Comparison of ENCODE assay signal across 29 cellular contexts in the genomic region with DNA sequence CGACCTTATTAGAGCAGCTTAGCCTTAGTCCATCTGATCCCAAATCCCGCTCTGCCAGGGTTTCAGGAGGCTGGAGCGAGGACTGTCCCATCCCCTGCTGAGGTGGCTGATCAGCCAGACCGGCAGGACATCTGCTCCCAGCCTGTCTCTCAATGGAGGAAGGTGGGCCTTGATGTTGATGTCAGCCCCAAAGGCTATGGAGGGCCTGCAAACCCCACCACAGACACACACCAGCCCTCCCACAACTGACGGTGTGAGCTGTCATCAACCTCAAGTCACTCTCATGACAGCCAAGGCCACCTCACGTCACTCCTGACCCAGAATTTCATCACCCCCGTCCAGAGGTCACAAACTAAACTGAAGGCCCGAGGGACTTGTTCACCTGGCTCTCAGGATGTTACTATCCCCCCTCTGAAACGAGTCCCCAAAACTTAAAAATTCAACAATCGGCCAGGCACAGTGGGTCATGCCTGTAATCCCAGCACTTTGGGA. TPM values are rescaled to one million over a fixed set of nuclear protein-coding genes. Genes with fewer than 3 reads are reported as not detected.
DNase-seq lines count a peak whose midpoint lies in the region; ATAC-seq, FAIRE-seq and TF ChIP-seq lines count a peak whose summit lies in the region.
"Had no signal": no experiment of that assay in that cellular context is flagged by ENCODE, and none has a peak within 500 bp of the region (broad histone marks: within the 10 kb centered on the region; RNA-seq: fewer than 3 reads in every experiment).

No MANE protein-coding gene starts in this region.

- POLR2A ChIA-PET in K562 (lab: Yijun Ruan, JAX) = no interaction called here

- H3K4me2 ChIP-seq in K562 (ENCODE audit: insufficient read depth, low read length) (no peak overlapping the region), mesendoderm (ENCODE audit: low read length) (no peak overlapping the region)

- no peak overlapping the region for H3K23ac ChIP-seq in mesendoderm (ENCODE audit: low read length)

- H3K27me3 Mint-ChIP-seq in stimulated activated naive CD8-positive, alpha-beta T cell treated with anti-CD3 and anti-CD28 coated beads, Interleukin-15, amount 100 ng/mL, for 72 hours = no peaks in the 10 kb centered on the region

- H2AFZ ChIP-seq in K562 (ENCODE audit: low read depth, low read length) = no peak overlapping the region

- FAIRE-seq in K562 (lab: Jason Lieb, UNC) = no peak
- FAIRE-seq: keratinocyte, RCC 7860, urothelium cell line had no signal

- no peak for TF ChIP-seq EP300 in K562 (IDR thresholded peaks at IDR 0.05; ENCODE audit: low read length)

- BruUV-seq in K562 (replicated peaks; lab: Mats Ljungman, UMichigan) = no TSS peak

- H3K36me3 ChIP-seq in K562 (ENCODE audit: control insufficient read depth, insufficient read depth, low read length) (no peaks in the 10 kb centered on the region), mesendoderm (ENCODE audit: control insufficient read depth, insufficient read depth, low read length) (no peaks in the 10 kb centered on the region)
- H3K36me3 ChIP-seq: BLaER1 treated with 17β-estradiol and CSF1 and Interleukin-3, amounts not matched to agents 10 nM and 100 nM; breast epithelium; HAP-1; ovary had no signal

- no peak overlapping the region; a peak in 1 of 4 replicates for H3K9ac ChIP-seq in K562 (ENCODE audit: insufficient read depth in 1 of 2, low read depth in 2 of 2, low read length in 2 of 2)
- no peak overlapping the region for H3K9ac ChIP-seq in mesendoderm (ENCODE audit: low read length)
- H3K9ac ChIP-seq: BLaER1 treated with 17β-estradiol and CSF1 and Interleukin-3, amounts not matched to agents 10 nM and 100 nM had no signal

- H2AK5ac ChIP-seq in mesendoderm (ENCODE audit: low read length) = no peak overlapping the region

- 51% methylated on average over 10 of the region's 10 CpGs for WGBS in K562 (ENCODE audit: insufficient coverage, low coverage, missing lambda C conversion rate)
- no CpG with 5 or more reads among the region's 10 CpGs for WGBS in mesendoderm (ENCODE audit: extremely low coverage, insufficient coverage, low lambda C conversion rate)

- no peak overlapping the region for H2BK5ac ChIP-seq in mesendoderm (ENCODE audit: low read length)

- peaks cover 15% of the 10 kb centered on the region for H3K4me1 Mint-ChIP-seq in stimulated activated naive CD8-positive, alpha-beta T cell treated with anti-CD3 and anti-CD28 coated beads, Interleukin-15, amount 100 ng/mL, for 72 hours

- H3K4me1 ChIP-seq in K562 (replicated peaks in 1 of 2; ENCODE audit: control insufficient read depth in 2 of 2, insufficient read depth in 2 of 2, low read length in 2 of 2) (no peaks in the 10 kb centered on the region; a peak in 1 of 5 replicates), mesendoderm (ENCODE audit: control insufficient read depth, low read depth, low read length) (no peaks in the 10 kb centered on the region)
- H3K4me1 ChIP-seq: breast epithelium, HAP-1 had no signal

- H3K27ac ChIP-seq in K562 (ENCODE audit: extremely low read depth, low read depth, low read length) = no peak overlapping the region
- H3K27ac ChIP-seq in mesendoderm (ENCODE audit: low read depth, low read length) = no peak overlapping the region
- H3K27ac ChIP-seq: BLaER1 treated with 17β-estradiol and CSF1 and Interleukin-3, amounts not matched to agents 10 nM and 100 nM; coronary artery; ovary; SJSA1 had no signal

- TF ChIP-seq CTCF in K562 (IDR thresholded peaks at IDR 0.05 in 2 of 3, conservative IDR thresholded peaks at IDR 0.05 in 1 of 3; ENCODE audit: insufficient read depth in 2 of 3, low read depth in 1 of 3, low read length in 3 of 3) = no peak

- H4K8ac ChIP-seq in mesendoderm (ENCODE audit: low read depth, low read length) = no peak overlapping the region

- intact Hi-C loops in K562 (cut with micrococcal nuclease) = no loop called here

- no peak overlapping the region for H4K5ac ChIP-seq in mesendoderm (ENCODE audit: low read length)

- H3K27me3 ChIP-seq in K562 (ENCODE audit: control insufficient read depth in 2 of 2, insufficient read depth in 2 of 2, low read length in 2 of 2) (no peaks in the 10 kb centered on the region), mesendoderm (ENCODE audit: insufficient read depth, low read length, poor library complexity) (no peaks in the 10 kb centered on the region)
- H3K27me3 ChIP-seq: breast epithelium, ovary, SJSA1 had no signal

- no peak for DNase-seq in stimulated activated naive CD8-positive, alpha-beta T cell treated with anti-CD3 and anti-CD28 coated beads, Interleukin-15, Interleukin-2, amounts not matched to agents 100 U/mL and 50 U/mL, for 24 hours
- no peak for DNase-seq in stimulated activated naive CD8-positive, alpha-beta T cell treated with anti-CD3 and anti-CD28 coated beads, Interleukin-15, amount 100 ng/mL, for 72 hours
- DNase-seq in K562 (ENCODE audit: extremely low read depth in 1 of 4, low spot score in 3 of 4) (no peak), mesendoderm (no peak), DMS79 (lab: John Stamatoyannopoulos, UW) (no peak), NCI-H2196 treated with DMSO at 0.1 percent for 48 hours (lab: John Stamatoyannopoulos, UW; ENCODE audit: unreplicated experiment) (no peak), activated T-cell treated with anti-CD3 and anti-CD28 coated beads for 4 hours (no peak)
- DNase-seq: ACHN; activated CD4-positive, alpha-beta T cell treated with anti-CD3 and anti-CD28 coated beads, Interleukin-2, amount 50 U/mL, for 4 hours; activated CD8-positive, alpha-beta memory T cell treated with anti-CD3 and anti-CD28 coated beads, Interleukin-2, amount 50 U/mL, for 48 hours; DMS153; GF-D8; MV-4-11; NCI-H187; NCI-H345; NCI-H774; ovary; stimulated activated CD4-positive, alpha-beta T cell treated with anti-CD3 and anti-CD28 coated beads, Interleukin-15, amount 100 ng/mL, for 24 hours had no signal

- H3K9me3 Mint-ChIP-seq in stimulated activated naive CD8-positive, alpha-beta T cell treated with anti-CD3 and anti-CD28 coated beads, Interleukin-15, amount 100 ng/mL, for 72 hours = no peaks in the 10 kb centered on the region
- H3K9me3 Mint-ChIP-seq: T-helper 1 cell treated with Interleukin-12 subunit alpha and Interleukin-12 subunit beta and Interleukin-4 antibody, amounts not matched to agents 30 μg/mL and 1 μg/mL, for 36 hours had no signal

- no peak overlapping the region for H3K18ac ChIP-seq in mesendoderm (ENCODE audit: low read length)

- CTCF ChIA-PET in K562 (lab: Yijun Ruan, JAX; ENCODE audit: low intra/inter-chr PET ratio) = no interaction called here

- H3K9me1 ChIP-seq in K562 (ENCODE audit: control insufficient read depth, insufficient read depth, low read length) = no peaks in the 10 kb centered on the region

- H2BK15ac ChIP-seq in mesendoderm (replicated peaks; ENCODE audit: low read depth) = no peak overlapping the region

- in situ Hi-C loops in K562 (cut with MboI) = no loop called here

- H4K20me1 ChIP-seq in K562 (replicated peaks; ENCODE audit: control insufficient read depth, insufficient read depth, low read length) = no peaks in the 10 kb centered on the region

- H3K4me3 ChIP-seq in K562 (no peak overlapping the region), mesendoderm (ENCODE audit: low read length) (no peak overlapping the region)
- H3K4me3 ChIP-seq: BLaER1 treated with 17β-estradiol and CSF1 and Interleukin-3, amounts not matched to agents 10 nM and 100 nM; breast epithelium; coronary artery; HAP-1; ovary; SJSA1 had no signal

- no peaks in the 10 kb centered on the region for H3K9me3 ChIP-seq in K562 (replicated peaks; ENCODE audit: control insufficient read depth, insufficient read depth, low read depth, low read length)
- H3K9me3 ChIP-seq: breast epithelium, HAP-1, ovary, SJSA1 had no signal

- ATAC-seq in stimulated activated naive CD8-positive, alpha-beta T cell treated with anti-CD3 and anti-CD28 coated beads, Interleukin-15, Interleukin-2, amounts not matched to agents 100 U/mL and 50 U/mL, for 24 hours = peak; percentile 36
- ATAC-seq in stimulated activated naive CD8-positive, alpha-beta T cell treated with anti-CD3 and anti-CD28 coated beads, Interleukin-15, amount 100 ng/mL, for 72 hours = no peak
- no peak; the same call in 1 of the 3 replicates for ATAC-seq in K562
- ATAC-seq in activated CD4-positive, CD25-positive, alpha-beta regulatory T cell treated with anti-CD3 and anti-CD28 coated beads, Interleukin-2, amount 50 U/mL, for 24 hours = no peak
- ATAC-seq: sciatic nerve had no signal

- H2BK120ac ChIP-seq in mesendoderm (ENCODE audit: low read depth, low read length) = no peak overlapping the region

- no peak for TF ChIP-seq POLR2A in K562 (conservative IDR thresholded peaks at IDR 0.05)

- H3K4ac ChIP-seq in mesendoderm (ENCODE audit: low read depth, low read length) = no peak overlapping the region

- peak overlapping the region; percentile 49 for H3K56ac ChIP-seq in mesendoderm (ENCODE audit: low read length)

- no peak overlapping the region for H3K4me3 Mint-ChIP-seq in stimulated activated naive CD8-positive, alpha-beta T cell treated with anti-CD3 and anti-CD28 coated beads, Interleukin-15, amount 100 ng/mL, for 72 hours
- H3K4me3 Mint-ChIP-seq: T-helper 1 cell treated with Interleukin-12 subunit alpha and Interleukin-12 subunit beta and Interleukin-4 antibody, amounts not matched to agents 30 μg/mL and 1 μg/mL, for 36 hours had no signal

- H3K79me1 ChIP-seq in mesendoderm (ENCODE audit: low read length) = peaks cover 4% of the 10 kb centered on the region

- TF ChIP-seq RAD21 in K562 (CRISPR knock-in tag; conservative IDR thresholded peaks at IDR 0.05 in 1 of 2, IDR thresholded peaks at IDR 0.05 in 1 of 2) = no peak

- H3K27ac Mint-ChIP-seq in stimulated activated naive CD8-positive, alpha-beta T cell treated with anti-CD3 and anti-CD28 coated beads, Interleukin-15, amount 100 ng/mL, for 72 hours = no peak overlapping the region
- H3K27ac Mint-ChIP-seq: T-helper 1 cell treated with Interleukin-12 subunit alpha and Interleukin-12 subunit beta and Interleukin-4 antibody, amounts not matched to agents 30 μg/mL and 1 μg/mL, for 36 hours had no signal

- H3K79me2 ChIP-seq in K562 (ENCODE audit: control insufficient read depth, insufficient read depth, low read length) (no peaks in the 10 kb centered on the region), mesendoderm (ENCODE audit: control insufficient read depth, insufficient read depth, low read length) (peaks cover 3% of the 10 kb centered on the region)

RNA-seq across cellular contexts. Expression of a gene that starts 25.5 kb away (rescaled TPM):
- 13.5 and 13.8 TPM in 2 replicates for total RNA-seq in K562 (2011; cell fraction: chromatin; rRNA removed; ENCODE audit: low replicate concordance)
- total RNA-seq in K562 (2011; cell fraction: nucleolus; rRNA removed) = 9.1 and 13.0 TPM in 2 replicates
- total RNA-seq in K562 (2011; cell fraction: nucleoplasm; rRNA removed) = 6.8 and 7.6 TPM in 2 replicates
- total RNA-seq in K562 (2014; rRNA removed) = 2.8 and 3.7 TPM in 2 replicates
- total RNA-seq in K562 (2014; rRNA removed; fragmentation: Illumina TruSeq; extraction: Trizol) = 2.7 and 3.2 TPM in 2 replicates
- total RNA-seq in K562 (2015; rRNA removed; fragmentation: Illumina TruSeq; extraction: Trizol) = 3.0 and 3.6 TPM in 2 replicates
- 4.1 and 4.4 TPM in 2 replicates for total RNA-seq in K562 (2021)
- 7.2 and 9.9 TPM in 2 replicates for polyA plus RNA-seq in K562 (2011; rRNA removed)
- polyA plus RNA-seq in K562 (2011; cell fraction: cytosol; rRNA removed) = 7.5 and 7.7 TPM in 2 replicates
- polyA plus RNA-seq in K562 (2011; cell fraction: nucleus; rRNA removed) = 4.4 and 4.8 TPM in 2 replicates
- 2.3 and 3.7 TPM in 2 replicates for polyA plus RNA-seq in K562 (2012)
- polyA plus RNA-seq in K562 (2014; fragmentation: Illumina TruSeq; extraction: Trizol) = 5.9 and 6.1 TPM in 2 replicates
- 1 to 10 TPM in 1 of 2 experiments, under 1 TPM in 1; 0.63 to 1.2 TPM for polyA plus RNA-seq in K562 (2014; fragmentation: Nextera tagmentation; extraction: Ambion mirVana)
- polyA plus RNA-seq in K562 (2014; rRNA removed) = 2.9 and 5.7 TPM in 2 replicates
- polyA minus RNA-seq in K562 (2011; rRNA and poly(A)+ RNA removed) = 10.3 and 12.2 TPM in 2 replicates
- 5.9 and 7.3 TPM in 2 replicates for polyA minus RNA-seq in K562 (2011; cell fraction: cytosol; rRNA and poly(A)+ RNA removed)
- polyA minus RNA-seq in K562 (2011; cell fraction: nucleus; rRNA and poly(A)+ RNA removed) = 3.0 and 4.3 TPM in 2 replicates
- polyA plus RNA-seq in mesendoderm (2013, experiment 1 of 2) = 9.9 TPM
- polyA plus RNA-seq in mesendoderm (2013, experiment 2 of 2) = 7.9 TPM

RNA-seq across cellular contexts. Expression of a gene that starts 41.8 kb away (rescaled TPM):
- 23.7 and 26.4 TPM in 2 replicates for total RNA-seq in K562 (2011; cell fraction: chromatin; rRNA removed; ENCODE audit: low replicate concordance)
- 11.3 and 15.1 TPM in 2 replicates for total RNA-seq in K562 (2011; cell fraction: nucleolus; rRNA removed)
- 12.6 and 16.0 TPM in 2 replicates for total RNA-seq in K562 (2011; cell fraction: nucleoplasm; rRNA removed)
- total RNA-seq in K562 (2014; rRNA removed) = 6.6 and 9.4 TPM in 2 replicates
- total RNA-seq in K562 (2014; rRNA removed; fragmentation: Illumina TruSeq; extraction: Trizol) = 7.1 and 8.1 TPM in 2 replicates
- total RNA-seq in K562 (2015; rRNA removed; fragmentation: Illumina TruSeq; extraction: Trizol) = 9.5 and 9.6 TPM in 2 replicates
- 7.0 and 8.0 TPM in 2 replicates for total RNA-seq in K562 (2021)
- polyA plus RNA-seq in K562 (2011; rRNA removed) = 7.9 and 9.1 TPM in 2 replicates
- polyA plus RNA-seq in K562 (2011; cell fraction: cytosol; rRNA removed) = 2.8 and 3.8 TPM in 2 replicates
- polyA plus RNA-seq in K562 (2011; cell fraction: nucleus; rRNA removed) = 13.4 and 14.5 TPM in 2 replicates
- polyA plus RNA-seq in K562 (2012) = 5.8 and 7.5 TPM in 2 replicates
- 7.5 and 9.7 TPM in 2 replicates for polyA plus RNA-seq in K562 (2014; fragmentation: Illumina TruSeq; extraction: Trizol)
- polyA plus RNA-seq in K562 (2014; fragmentation: Nextera tagmentation; extraction: Ambion mirVana) = 1 to 10 TPM; 3.7 to 9.2 TPM
- polyA plus RNA-seq in K562 (2014; rRNA removed) = 7.7 and 10.9 TPM in 2 replicates
- polyA minus RNA-seq in K562 (2011; rRNA and poly(A)+ RNA removed) = 13.0 and 13.2 TPM in 2 replicates
- 3.5 and 11.6 TPM in 2 replicates for polyA minus RNA-seq in K562 (2011; cell fraction: cytosol; rRNA and poly(A)+ RNA removed)
- polyA minus RNA-seq in K562 (2011; cell fraction: nucleus; rRNA and poly(A)+ RNA removed) = 8.9 and 13.4 TPM in 2 replicates
- polyA plus RNA-seq in mesendoderm (2013, experiment 1 of 2) = 6.3 TPM
- 6.8 TPM for polyA plus RNA-seq in mesendoderm (2013, experiment 2 of 2)
